22 cellular contexts compared by ENCODE assay signal in the genomic region with DNA sequence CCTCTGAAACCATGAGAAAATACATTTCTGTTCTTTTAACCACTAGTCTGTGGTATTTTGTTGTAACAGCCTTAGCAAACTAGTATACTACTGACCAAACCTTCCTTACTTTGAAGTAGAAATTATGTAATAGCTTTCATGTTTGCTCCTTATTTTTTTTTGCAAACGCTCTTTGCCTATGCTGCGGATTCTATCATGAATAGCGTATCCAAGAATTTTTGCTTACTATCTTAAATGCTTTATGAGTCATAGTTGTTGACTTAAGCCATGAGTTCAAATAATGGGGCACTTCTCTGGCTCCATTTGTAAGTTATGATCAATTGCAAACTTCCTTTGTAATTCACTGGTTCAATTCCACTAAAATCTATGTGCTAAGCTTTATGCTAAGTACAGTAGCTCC.
A peak's percentile ranks its signal among the peaks of the same experiment; 100 is the strongest.
DNase-seq lines count a peak whose midpoint lies in the region; ATAC-seq, FAIRE-seq and TF ChIP-seq lines count a peak whose summit lies in the region.
"Had no signal": no experiment of that assay in that cellular context is flagged by ENCODE, and none has a peak within 500 bp of the region (broad histone marks: within the 10 kb centered on the region; RNA-seq: fewer than 3 reads in every experiment).

No MANE protein-coding gene starts in this region.

- TF ChIP-seq RAD21 in A549 (conservative IDR thresholded peaks at IDR 0.05 in 1 of 2, IDR thresholded peaks at IDR 0.05 in 1 of 2), result no peak

- ATAC-seq in A549, result peak in 1 of 2 experiments; percentile 56; a peak in 3 of 6 replicates
- no peak for ATAC-seq in HG02678 (IDR thresholded peaks at IDR 0.05; ENCODE audit: unreplicated experiment)
- no peak for ATAC-seq in HG02588 (IDR thresholded peaks at IDR 0.05; ENCODE audit: unreplicated experiment)
- ATAC-seq: CD8-positive, alpha-beta T cell; GM12878 had no signal

- TF ChIP-seq CTCF in A549 (IDR thresholded peaks at IDR 0.05) (no peak), hepatocyte (IDR thresholded peaks at IDR 0.05; ENCODE audit: poor library complexity) (no peak)

- no peaks in the 10 kb centered on the region for H3K36me3 ChIP-seq in hepatocyte (replicated peaks; ENCODE audit: insufficient read depth, low read depth)
- H3K36me3 ChIP-seq: BLaER1 had no signal

- H3K9me3 ChIP-seq in A549 (no peaks in the 10 kb centered on the region), hepatocyte (ENCODE audit: low read depth) (no peaks in the 10 kb centered on the region)
- H3K9me3 ChIP-seq: BLaER1 had no signal

- H4K20me1 ChIP-seq in hepatocyte (ENCODE audit: insufficient read depth, poor library complexity, severe bottlenecking), result no peaks in the 10 kb centered on the region
- H4K20me1 ChIP-seq: BLaER1 had no signal

- peak in 1 of 2 experiments; percentile 54 for DNase-seq in A549 (ENCODE audit: low read depth in 1 of 2, low spot score in 1 of 2)
- DNase-seq in DMS53 (lab: John Stamatoyannopoulos, UW), result peak; percentile 71
- no peak for DNase-seq in H54 (ENCODE audit: insufficient read length, low spot score)
- no peak for DNase-seq in hepatocyte (ENCODE audit: low spot score)
- DNase-seq in NCI-H510A treated with DMSO at 0.1 percent for 48 hours (lab: John Stamatoyannopoulos, UW), result no peak
- DNase-seq in stimulated activated naive CD4-positive, alpha-beta T cell (lab: John Stamatoyannopoulos, UW), result no peak
- DNase-seq: 8988T; CD4-positive, CD25-positive, alpha-beta regulatory T cell; CD8-positive, alpha-beta T cell; DMS 273 treated with DMSO at 0.1 percent for 48 hours; DND-41; GDM1; GOT3; H7; HCEC 1CT had no signal

- under 1% methylated on average over 3 of the region's 3 CpGs for WGBS in A549 (ENCODE audit: missing lambda C conversion rate)
- WGBS in hepatocyte (ENCODE audit: low lambda C conversion rate, missing lambda C conversion rate), result 54% methylated on average over 3 of the region's 3 CpGs

- H3K4me1 ChIP-seq in A549 (peaks cover 22% of the 10 kb centered on the region), hepatocyte (ENCODE audit: insufficient read depth) (peaks cover 16% of the 10 kb centered on the region)
- H3K4me1 ChIP-seq: BLaER1 had no signal

- H3K4me2 ChIP-seq in A549 (peak overlapping the region; percentile 43), hepatocyte (peak overlapping the region; percentile 48)
- H3K4me2 ChIP-seq: BLaER1 had no signal

- no peak overlapping the region for H2AFZ ChIP-seq in hepatocyte

- FAIRE-seq in A549 (lab: Jason Lieb, UNC) (no peak), H54 (lab: Jason Lieb, UNC) (peak; percentile 55)
- FAIRE-seq: D721Med, GM12878, GM18507 had no signal

- CTCF ChIA-PET in A549 (lab: Yijun Ruan, JAX), result no interaction called here

- H3K9me2 ChIP-seq in hepatocyte (replicated peaks; ENCODE audit: insufficient read depth), result no peaks in the 10 kb centered on the region

- no peak for TF ChIP-seq EP300 in A549 (IDR thresholded peaks at IDR 0.05)

- no peaks in the 10 kb centered on the region for H3K27me3 ChIP-seq in hepatocyte
- H3K27me3 ChIP-seq: BLaER1 had no signal

- H3K4me3 ChIP-seq in A549, result no peak overlapping the region
- no peak overlapping the region for H3K4me3 ChIP-seq in hepatocyte
- H3K4me3 ChIP-seq: BLaER1, GM12878 had no signal

- TF ChIP-seq POLR2A in A549 (IDR thresholded peaks at IDR 0.05; ENCODE audit: low read length), result no peak
- no peak for TF ChIP-seq POLR2A in H54 (IDR thresholded peaks at IDR 0.05; ENCODE audit: low read depth, low read length)

- H3K27ac ChIP-seq in A549 (no peak overlapping the region; a peak in 1 of 6 replicates), hepatocyte (no peak overlapping the region)
- H3K27ac ChIP-seq: BLaER1, C4-2B had no signal

- POLR2A ChIA-PET in A549 (lab: Yijun Ruan, JAX), result no interaction called here

- H3K79me2 ChIP-seq in hepatocyte, result no peaks in the 10 kb centered on the region

TF ChIP-seq in A549, 52 proteins besides CTCF, POLR2A, EP300 and RAD21:
- TF ChIP-seq BHLHE40 (IDR thresholded peaks at IDR 0.05; ENCODE audit: low read depth, low read length) (no peak), ZNF302 (CRISPR knock-in tag; IDR thresholded peaks at IDR 0.05) (no peak), SREBF2 (IDR thresholded peaks at IDR 0.05) (no peak), FOSL2 (IDR thresholded peaks at IDR 0.05) (0 out of 2 replicates have a peak, but pooled peaks have one; percentile 20), FOSL2 (CRISPR knock-in tag; IDR thresholded peaks at IDR 0.05) (peak; percentile 72), HOXB13 (CRISPR knock-in tag; IDR thresholded peaks at IDR 0.05; ENCODE audit: low read depth) (no peak), PHF8 (IDR thresholded peaks at IDR 0.05; ENCODE audit: borderline replicate concordance, low read depth) (no peak), NFE2L2 (conservative IDR thresholded peaks at IDR 0.05; ENCODE audit: low read length) (no peak), CEBPB (IDR thresholded peaks at IDR 0.05) (peak in 1 of 2 experiments; percentile 35; a peak in 1 of 4 replicates), RARB (CRISPR knock-in tag; IDR thresholded peaks at IDR 0.05) (no peak), GATA3 (IDR thresholded peaks at IDR 0.05; ENCODE audit: borderline replicate concordance) (peak; percentile 32; the same call in 1 of the 2 replicates), JUNB (IDR thresholded peaks at IDR 0.05) (peak; percentile 49; the same call in 1 of the 2 replicates), HOXB5 (CRISPR knock-in tag; IDR thresholded peaks at IDR 0.05) (no peak), JUN (IDR thresholded peaks at IDR 0.05) (no peak), HEYL (CRISPR knock-in tag; IDR thresholded peaks at IDR 0.05) (no peak), FOSB (CRISPR knock-in tag; IDR thresholded peaks at IDR 0.05) (no peak)
- TF ChIP-seq, protein P1, sequence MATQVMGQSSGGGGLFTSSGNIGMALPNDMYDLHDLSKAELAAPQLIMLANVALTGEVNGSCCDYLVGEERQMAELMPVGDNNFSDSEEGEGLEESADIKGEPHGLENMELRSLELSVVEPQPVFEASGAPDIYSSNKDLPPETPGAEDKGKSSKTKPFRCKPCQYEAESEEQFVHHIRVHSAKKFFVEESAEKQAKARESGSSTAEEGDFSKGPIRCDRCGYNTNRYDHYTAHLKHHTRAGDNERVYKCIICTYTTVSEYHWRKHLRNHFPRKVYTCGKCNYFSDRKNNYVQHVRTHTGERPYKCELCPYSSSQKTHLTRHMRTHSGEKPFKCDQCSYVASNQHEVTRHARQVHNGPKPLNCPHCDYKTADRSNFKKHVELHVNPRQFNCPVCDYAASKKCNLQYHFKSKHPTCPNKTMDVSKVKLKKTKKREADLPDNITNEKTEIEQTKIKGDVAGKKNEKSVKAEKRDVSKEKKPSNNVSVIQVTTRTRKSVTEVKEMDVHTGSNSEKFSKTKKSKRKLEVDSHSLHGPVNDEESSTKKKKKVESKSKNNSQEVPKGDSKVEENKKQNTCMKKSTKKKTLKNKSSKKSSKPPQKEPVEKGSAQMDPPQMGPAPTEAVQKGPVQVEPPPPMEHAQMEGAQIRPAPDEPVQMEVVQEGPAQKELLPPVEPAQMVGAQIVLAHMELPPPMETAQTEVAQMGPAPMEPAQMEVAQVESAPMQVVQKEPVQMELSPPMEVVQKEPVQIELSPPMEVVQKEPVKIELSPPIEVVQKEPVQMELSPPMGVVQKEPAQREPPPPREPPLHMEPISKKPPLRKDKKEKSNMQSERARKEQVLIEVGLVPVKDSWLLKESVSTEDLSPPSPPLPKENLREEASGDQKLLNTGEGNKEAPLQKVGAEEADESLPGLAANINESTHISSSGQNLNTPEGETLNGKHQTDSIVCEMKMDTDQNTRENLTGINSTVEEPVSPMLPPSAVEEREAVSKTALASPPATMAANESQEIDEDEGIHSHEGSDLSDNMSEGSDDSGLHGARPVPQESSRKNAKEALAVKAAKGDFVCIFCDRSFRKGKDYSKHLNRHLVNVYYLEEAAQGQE (IDR thresholded peaks at IDR 0.05), result no peak
- TF ChIP-seq, protein P2, sequence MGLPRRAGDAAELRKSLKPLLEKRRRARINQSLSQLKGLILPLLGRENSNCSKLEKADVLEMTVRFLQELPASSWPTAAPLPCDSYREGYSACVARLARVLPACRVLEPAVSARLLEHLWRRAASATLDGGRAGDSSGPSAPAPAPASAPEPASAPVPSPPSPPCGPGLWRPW (IDR thresholded peaks at IDR 0.05), result no peak
